ENCODE assay signal across 8 cellular contexts in genomic region chr12:109518820-109519665, GRCh38. TPM values are rescaled to one million over a fixed set of nuclear protein-coding genes. Genes with fewer than 3 reads are reported as not detected.
A peak's percentile ranks its signal among the peaks of the same experiment; 100 is the strongest.
DNase-seq lines count a peak whose midpoint lies in the region; ATAC-seq, FAIRE-seq and TF ChIP-seq lines count a peak whose summit lies in the region.

No MANE protein-coding gene starts in this region.

- no peak overlapping the region for H3K27ac ChIP-seq in PC-3 (ENCODE audit: low read length)

- no peaks in the 10 kb centered on the region for H3K27me3 ChIP-seq in PC-3 (ENCODE audit: low read length)

- no peaks in the 10 kb centered on the region for H3K79me2 ChIP-seq in PC-3 (ENCODE audit: low read length)

- TF ChIP-seq CTCF in PC-3 (conservative IDR thresholded peaks at IDR 0.05; ENCODE audit: low read depth, low read length): peak; percentile 97
- peak; percentile 91 for TF ChIP-seq CTCF in fibroblast of villous mesenchyme (IDR thresholded peaks at IDR 0.05; ENCODE audit: insufficient read depth, low read depth, low read length)

- CTCF ChIA-PET in PC-3 (lab: Charles Lee): interaction anchor here (1.0 to 1.5 kb wide), 2 partner anchors 54 to 78 kb away, joined by 6 to 8 read pairs; partner anchors contain the start of genes MMAB and MVK

- FAIRE-seq in HTR-8/SVneo (lab: Jason Lieb, UNC): no peak

- no peaks in the 10 kb centered on the region for H4K20me1 ChIP-seq in PC-3 (ENCODE audit: low read length)

- no peak overlapping the region for H3K4me2 ChIP-seq in PC-3 (ENCODE audit: low read length)

- H3K9me2 ChIP-seq in PC-3 (replicated peaks; ENCODE audit: low read length): no peaks in the 10 kb centered on the region

- H3F3A ChIP-seq in PC-3 (ENCODE audit: low read length, unreplicated experiment): no peaks in the 10 kb centered on the region

- ATAC-seq in PC-3 (peak; percentile 91), GM19023 (IDR thresholded peaks at IDR 0.05; ENCODE audit: unreplicated experiment) (no peak)

- H3K9me3 ChIP-seq in PC-3 (ENCODE audit: low read length): no peaks in the 10 kb centered on the region

- peaks cover 24% of the 10 kb centered on the region for H3K36me3 ChIP-seq in PC-3 (ENCODE audit: low read depth, low read length)

- POLR2A ChIA-PET in PC-3 (lab: Charles Lee; ENCODE audit: unreplicated experiment): no interaction called here

- H3K4me1 ChIP-seq in PC-3 (ENCODE audit: insufficient read depth, low read length): no peaks in the 10 kb centered on the region

- H3K4me3 ChIP-seq in PC-3 (ENCODE audit: low read length): no peak overlapping the region
- no peak overlapping the region for H3K4me3 ChIP-seq in fibroblast of villous mesenchyme (ENCODE audit: low read depth, low read length)

- no TSS peak for BruUV-seq in PC-3 (replicated peaks; lab: Mats Ljungman, UMichigan)

- H3K9ac ChIP-seq in PC-3 (ENCODE audit: low read length): no peak overlapping the region

- DNase-seq in CMK (ENCODE audit: low read depth) (peak; percentile 18), HTR-8/SVneo (ENCODE audit: insufficient read length, low spot score) (peak; percentile 72), PC-3 (peak; percentile 77), fibroblast of villous mesenchyme (ENCODE audit: low read depth) (peak; percentile 76), non-pigmented ciliary epithelial cell (ENCODE audit: low read depth) (peak; percentile 51), superior temporal gyrus (ENCODE audit: extremely low spot score) (peak; percentile 96)
- peak; percentile 7 to 12 for DNase-seq in activated T-helper 1 cell treated with anti-CD3 and anti-CD28 coated beads, Interleukin-2, amount 50 U/mL, for 16 hours (ENCODE audit: low read depth in 1 of 2, low spot score in 1 of 2)

- intact Hi-C loops in PC-3 (cut with micrococcal nuclease): loop anchor here (1.0 to 2.0 kb wide), 2 partner anchors 54 to 256 kb away; partner anchors contain the start of genes MMAB and MVK

- no peak overlapping the region for H2AFZ ChIP-seq in PC-3 (ENCODE audit: low read length)

RNA-seq across cellular contexts. Expression of gene UBE3B, which starts 41.6 kb away (rescaled TPM):
- total RNA-seq in PC-3 (2014; rRNA removed) (25.7 and 35.6 TPM in 2 replicates), fibroblast of villous mesenchyme (34.1 and 51.4 TPM in 2 replicates)

RNA-seq across cellular contexts. Expression of gene KCTD10, which starts 41.9 kb away (rescaled TPM):
- total RNA-seq in PC-3 (2014; rRNA removed) (42.3 and 58.1 TPM in 2 replicates), fibroblast of villous mesenchyme (105 and 129 TPM in 2 replicates)

RNA-seq across cellular contexts. Expression of gene MMAB, which starts 54.3 kb away (rescaled TPM):
- total RNA-seq in PC-3 (2014; rRNA removed) (83.0 and 83.5 TPM in 2 replicates), fibroblast of villous mesenchyme (34.1 and 43.8 TPM in 2 replicates)

RNA-seq across cellular contexts. Expression of gene MVK, which starts 54.6 kb away (rescaled TPM):
- total RNA-seq in PC-3 (2014; rRNA removed): 47.8 and 52.2 TPM in 2 replicates
- 29.8 and 30.0 TPM in 2 replicates for total RNA-seq in fibroblast of villous mesenchyme

Comparison
In these comparisons a context has a peak if more than half of its experiments do, and no peak if none do; other contexts are left out.
1. DNase-seq: peak in every context shown above with its lines; median percentile 96 in superior temporal gyrus; 77 in PC-3; 76 in fibroblast of villous mesenchyme; 72 in HTR-8/SVneo; 51 in non-pigmented ciliary epithelial cell; 18 in CMK; 10 in activated T-helper 1 cell treated with anti-CD3 and anti-CD28 coated beads, Interleukin-2, amount 50 U/mL, for 16 hours.